In genomic region chr7:48667434-48667833, GRCh38 we compare ENCODE assay signal across 23 cellular contexts.
"Had no signal": no experiment of that assay in that cellular context is flagged by ENCODE, and none has a peak within 500 bp of the region (broad histone marks: within the 10 kb centered on the region; RNA-seq: fewer than 3 reads in every experiment).

No MANE protein-coding gene starts in this region.

- H3K36me3 Mint-ChIP-seq: natural killer cell; stimulated activated naive B cell treated with anti-CD40 and anti-IgM and Interleukin-4, amounts not matched to agents 10 μg/mL and 1 μg/mL and 100 μg/mL, for 72 hours had no signal

- H3K4me3 Mint-ChIP-seq: dendritic cell treated with granulocyte-macrophage colony-stimulating factor and Interleukin-4, amounts not matched to agents 40 ng/mL and 50 ng/mL, for 4 days; endodermal cell; natural killer cell; stimulated activated naive B cell treated with anti-CD40 and anti-IgM and Interleukin-4, amounts not matched to agents 10 μg/mL and 1 μg/mL and 100 μg/mL, for 72 hours; stimulated activated naive CD8-positive, alpha-beta T cell treated with anti-CD3 and anti-CD28 coated beads, Interleukin-15, Interleukin-2, amounts not matched to agents 100 ng/mL and 50 ng/mL, for 24 hours had no signal

- DNase-seq: effector CD8-positive, alpha-beta T cell; endodermal cell; foreskin fibroblast; gastrocnemius medialis; head of caudate nucleus; left ventricle myocardium superior; lower lobe of right lung; natural killer cell; occipital lobe; ovary; posterior cingulate gyrus; retina; right lobe of liver; small intestine; stimulated activated CD4-positive, alpha-beta T cell treated with anti-CD3 and anti-CD28 coated beads, Interleukin-15, amount 100 ng/mL, for 24 hours; stimulated activated CD4-positive, alpha-beta T cell treated with anti-CD3 and anti-CD28 coated beads, Interleukin-2, amount 100 ng/mL, for 48 hours; stimulated activated naive B cell treated with anti-CD40 and anti-IgM and Interleukin-4, amounts not matched to agents 10 μg/mL and 1 μg/mL and 100 μg/mL, for 72 hours; upper lobe of left lung had no signal

- H3K36me3 ChIP-seq: gastrocnemius medialis, lower lobe of right lung, ovary, right lobe of liver, thoracic aorta, tibial nerve, upper lobe of left lung had no signal

- H3K4me3 ChIP-seq: gastrocnemius medialis, lower lobe of right lung, ovary, right lobe of liver, thoracic aorta, tibial nerve, upper lobe of left lung had no signal

- H3K9me3 Mint-ChIP-seq: dendritic cell treated with granulocyte-macrophage colony-stimulating factor and Interleukin-4, amounts not matched to agents 40 ng/mL and 50 ng/mL, for 4 days; endodermal cell had no signal

- H3K4me1 ChIP-seq: gastrocnemius medialis, lower lobe of right lung, right lobe of liver, tibial nerve, upper lobe of left lung had no signal

- H3K9me3 ChIP-seq: gastrocnemius medialis, lower lobe of right lung, ovary, right lobe of liver, thoracic aorta, tibial nerve, upper lobe of left lung had no signal

- H3K27me3 Mint-ChIP-seq: stimulated activated naive B cell treated with anti-CD40 and anti-IgM and Interleukin-4, amounts not matched to agents 10 μg/mL and 1 μg/mL and 100 μg/mL, for 72 hours; stimulated activated naive CD8-positive, alpha-beta T cell treated with anti-CD3 and anti-CD28 coated beads, Interleukin-15, Interleukin-2, amounts not matched to agents 100 ng/mL and 50 ng/mL, for 24 hours had no signal

- H3K27ac Mint-ChIP-seq: dendritic cell treated with granulocyte-macrophage colony-stimulating factor and Interleukin-4, amounts not matched to agents 40 ng/mL and 50 ng/mL, for 4 days; endodermal cell; natural killer cell; stimulated activated naive B cell treated with anti-CD40 and anti-IgM and Interleukin-4, amounts not matched to agents 10 μg/mL and 1 μg/mL and 100 μg/mL, for 72 hours; stimulated activated naive CD8-positive, alpha-beta T cell treated with anti-CD3 and anti-CD28 coated beads, Interleukin-15, Interleukin-2, amounts not matched to agents 100 ng/mL and 50 ng/mL, for 24 hours had no signal

- H3K27me3 ChIP-seq: gastrocnemius medialis, ovary, right lobe of liver, tibial nerve, upper lobe of left lung had no signal

- H3K27ac ChIP-seq: epithelial cell of prostate, gastrocnemius medialis, lower lobe of right lung, ovary, right lobe of liver, thoracic aorta, tibial nerve, upper lobe of left lung had no signal

- H3K4me1 Mint-ChIP-seq: natural killer cell; stimulated activated naive B cell treated with anti-CD40 and anti-IgM and Interleukin-4, amounts not matched to agents 10 μg/mL and 1 μg/mL and 100 μg/mL, for 72 hours had no signal
